Comparison of ENCODE assay signal across 32 cellular contexts in genomic region chr6:50889912-50890311, GRCh38.
"Had no signal": no experiment of that assay in that cellular context is flagged by ENCODE, and none has a peak within 500 bp of the region (broad histone marks: within the 10 kb centered on the region; RNA-seq: fewer than 3 reads in every experiment).

No MANE protein-coding gene starts in this region.

- H3K4me1 Mint-ChIP-seq: activated CD4-positive, alpha-beta T cell treated with anti-CD3 and anti-CD28 coated beads for 36 hours; activated CD4-positive, alpha-beta T cell treated with anti-CD3 and anti-CD28 coated beads, Interleukin-2, amount 10 ng/mL, durations not matched to agents 24 days and 14 days; activated T-helper 17 cell treated with anti-CD3 and anti-CD28 coated beads, Interleukin-2, amount 50 U/mL, for 72 hours; central memory CD8-positive, alpha-beta T cell; T-helper 17 cell had no signal

- H3K27ac Mint-ChIP-seq: activated CD4-positive, alpha-beta memory T cell treated with anti-CD3 and anti-CD28 coated beads for 36 hours; activated CD4-positive, alpha-beta T cell treated with anti-CD3 and anti-CD28 coated beads for 36 hours; activated CD4-positive, alpha-beta T cell treated with anti-CD3 and anti-CD28 coated beads, Interleukin-2, amount 10 ng/mL, durations not matched to agents 24 days and 14 days; activated naive CD8-positive, alpha-beta T cell; activated T-helper 17 cell treated with anti-CD3 and anti-CD28 coated beads, Interleukin-2, amount 50 U/mL, for 72 hours; dendritic cell treated with granulocyte-macrophage colony-stimulating factor and Interleukin-4, amounts not matched to agents 40 ng/mL and 50 ng/mL, for 4 days; effector memory CD8-positive, alpha-beta T cell; T-helper 17 cell; T-helper 2 cell treated with Interferon-gamma antibody and Interleukin-4, amounts not matched to agents 5 μg/mL and 100 μg/mL, for 36 hours had no signal

- H3K4me3 Mint-ChIP-seq: activated CD4-positive, alpha-beta memory T cell treated with anti-CD3 and anti-CD28 coated beads for 36 hours; activated CD4-positive, alpha-beta T cell treated with anti-CD3 and anti-CD28 coated beads for 36 hours; activated CD4-positive, alpha-beta T cell treated with anti-CD3 and anti-CD28 coated beads, Interleukin-2, amount 10 ng/mL, durations not matched to agents 24 days and 14 days; activated naive CD8-positive, alpha-beta T cell; activated T-cell treated with anti-CD3 and anti-CD28 coated beads, Interleukin-2, amount 50 U/mL, for 4 hours; activated T-helper 17 cell treated with anti-CD3 and anti-CD28 coated beads, Interleukin-2, amount 50 U/mL, for 72 hours; central memory CD8-positive, alpha-beta T cell; dendritic cell treated with granulocyte-macrophage colony-stimulating factor and Interleukin-4, amounts not matched to agents 40 ng/mL and 50 ng/mL, for 4 days; effector memory CD8-positive, alpha-beta T cell; T-helper 17 cell; T-helper 2 cell treated with Interferon-gamma antibody and Interleukin-4, amounts not matched to agents 5 μg/mL and 100 μg/mL, for 36 hours had no signal

- H3K36me3 ChIP-seq: brain microvascular endothelial cell, esophagus squamous epithelium, gastroesophageal sphincter, heart right ventricle, WERI-Rb-1 had no signal

- H3K4me1 ChIP-seq: esophagus squamous epithelium, gastroesophageal sphincter, heart right ventricle had no signal

- H3K4me3 ChIP-seq: coronary artery, esophagus squamous epithelium, gastroesophageal sphincter, heart right ventricle, hepatocyte had no signal

- H3K9me3 Mint-ChIP-seq: activated CD4-positive, alpha-beta T cell treated with anti-CD3 and anti-CD28 coated beads, Interleukin-2, amount 10 ng/mL, durations not matched to agents 24 days and 14 days; activated T-helper 17 cell treated with anti-CD3 and anti-CD28 coated beads, Interleukin-2, amount 50 U/mL, for 72 hours; dendritic cell treated with granulocyte-macrophage colony-stimulating factor and Interleukin-4, amounts not matched to agents 40 ng/mL and 50 ng/mL, for 4 days; effector memory CD8-positive, alpha-beta T cell; T-helper 2 cell treated with Interferon-gamma antibody and Interleukin-4, amounts not matched to agents 5 μg/mL and 100 μg/mL, for 36 hours had no signal

- H3K36me3 Mint-ChIP-seq: activated CD4-positive, alpha-beta memory T cell treated with anti-CD3 and anti-CD28 coated beads for 36 hours; activated naive CD8-positive, alpha-beta T cell had no signal

- H3K27me3 Mint-ChIP-seq: activated CD4-positive, alpha-beta memory T cell treated with anti-CD3 and anti-CD28 coated beads for 36 hours; activated CD4-positive, alpha-beta T cell treated with anti-CD3 and anti-CD28 coated beads for 36 hours; activated CD4-positive, alpha-beta T cell treated with anti-CD3 and anti-CD28 coated beads, Interleukin-2, amount 10 ng/mL, durations not matched to agents 24 days and 14 days; activated naive CD8-positive, alpha-beta T cell; activated T-helper 17 cell treated with anti-CD3 and anti-CD28 coated beads, Interleukin-2, amount 50 U/mL, for 72 hours; central memory CD8-positive, alpha-beta T cell; dendritic cell treated with granulocyte-macrophage colony-stimulating factor and Interleukin-4, amounts not matched to agents 40 ng/mL and 50 ng/mL, for 4 days; effector memory CD8-positive, alpha-beta T cell; T-helper 17 cell had no signal

- H3K27me3 ChIP-seq: brain microvascular endothelial cell, esophagus squamous epithelium, gastroesophageal sphincter, hepatocyte had no signal

- ATAC-seq: activated CD4-positive, alpha-beta T cell treated with anti-CD3 and anti-CD28 coated beads for 36 hours; activated T-cell treated with anti-CD3 and anti-CD28 coated beads, Interleukin-2, amount 50 U/mL, for 4 hours; activated T-helper 17 cell treated with anti-CD3 and anti-CD28 coated beads, Interleukin-2, amount 50 U/mL, for 72 hours; effector memory CD8-positive, alpha-beta T cell; gastroesophageal sphincter; heart right ventricle; T-helper 17 cell had no signal

- DNase-seq: activated CD4-positive, alpha-beta memory T cell treated with anti-CD3 and anti-CD28 coated beads for 36 hours; activated CD4-positive, alpha-beta T cell treated with anti-CD3 and anti-CD28 coated beads for 36 hours; activated CD4-positive, alpha-beta T cell treated with anti-CD3 and anti-CD28 coated beads, Interleukin-2, amount 10 ng/mL, durations not matched to agents 24 days and 14 days; activated CD4-positive, CD25-positive, alpha-beta regulatory T cell; activated CD4-positive, CD25-positive, alpha-beta regulatory T cell treated with anti-CD3 and anti-CD28 coated beads, Interleukin-2, amount 50 U/mL, for 72 hours; activated CD8-positive, alpha-beta memory T cell treated with anti-CD3 and anti-CD28 coated beads, Interleukin-2, amount 50 U/mL, for 48 hours; activated effector memory CD4-positive, alpha-beta T cell treated with Interleukin-2 at 50 U/mL for 16 hours; activated gamma-delta T cell treated with Interleukin-2 at 50 U/mL for 16 hours; activated naive CD4-positive, alpha-beta T cell treated with anti-CD3 and anti-CD28 coated beads, Interleukin-2, amount 50 U/mL, for 16 hours; activated naive CD4-positive, alpha-beta T cell treated with Interleukin-2 at 50 U/mL for 16 hours; activated T-cell treated with anti-CD3 and anti-CD28 coated beads for 4 hours; activated T-cell treated with anti-CD3 and anti-CD28 coated beads, Interleukin-2, amount 50 U/mL, for 4 hours; amniotic stem cell; anterior cingulate cortex; brain microvascular endothelial cell; effector CD4-positive, alpha-beta T cell; effector memory CD8-positive, alpha-beta T cell; esophagus squamous epithelium; foreskin melanocyte; heart right ventricle; T-helper 17 cell; T1000; WERI-Rb-1 had no signal

- H3K9me3 ChIP-seq: esophagus squamous epithelium, gastroesophageal sphincter had no signal

- H3K27ac ChIP-seq: brain microvascular endothelial cell, coronary artery, epithelial cell of prostate, esophagus squamous epithelium, gastroesophageal sphincter, heart right ventricle, hepatocyte, WERI-Rb-1 had no signal
